ENCODE assay signal across 6 cellular contexts in the genomic region with DNA sequence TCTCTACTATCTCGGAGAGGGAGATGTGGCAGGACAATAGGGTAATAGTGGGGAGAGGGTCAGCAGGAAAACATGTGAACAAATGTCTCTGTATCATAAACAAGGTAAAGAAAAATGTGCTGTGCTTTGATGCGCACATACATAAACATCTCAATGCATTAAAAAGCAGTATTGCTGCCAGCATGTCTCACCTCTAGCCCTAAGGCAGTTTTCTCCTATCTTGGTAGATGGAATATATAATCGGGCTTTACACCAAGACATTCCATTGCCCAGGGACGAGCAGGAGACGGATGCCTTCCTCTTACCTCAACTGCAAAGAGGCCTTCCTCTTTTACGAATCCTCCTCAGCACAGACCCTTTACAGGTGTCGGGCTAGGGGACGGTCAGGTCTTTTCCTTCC. TPM values are rescaled to one million over a fixed set of nuclear protein-coding genes. Genes with fewer than 3 reads are reported as not detected.
DNase-seq lines count a peak whose midpoint lies in the region; ATAC-seq, FAIRE-seq and TF ChIP-seq lines count a peak whose summit lies in the region.
"Not testable (repeated sequence)": the region's sequence is repeated elsewhere in the genome, so short reads cannot be mapped to it uniquely, and the experiment has no call there.

No MANE protein-coding gene starts in this region.

- POLR2A ChIA-PET in HepG2 (lab: Yijun Ruan, JAX), result not testable (repeated sequence)

- H3K27ac ChIP-seq in VCaP, result peak overlapping the region; percentile 27; the same call in 1 of the 2 replicates
- H3K27ac ChIP-seq in hepatocyte, result peak overlapping the region; percentile 65
- not testable (repeated sequence) for H3K27ac ChIP-seq in HepG2 (ENCODE audit: extremely low read length, insufficient read depth, low read length); trophoblast cell (ENCODE audit: low read depth, low read length)

- TF ChIP-seq POLR2A in HepG2 (IDR thresholded peaks at IDR 0.05; ENCODE audit: insufficient read depth in 1 of 2, low read depth in 2 of 2, low read length in 2 of 2), result not testable (repeated sequence)

- H3K18ac ChIP-seq in trophoblast cell (ENCODE audit: low read length), result not testable (repeated sequence)

- CTCF ChIA-PET in HepG2 (lab: Yijun Ruan, JAX; ENCODE audit: low intra/inter-chr PET ratio, low total read pairs), result not testable (repeated sequence)

- not testable (repeated sequence) for H2AK5ac ChIP-seq in trophoblast cell (ENCODE audit: low read length)

- not testable (repeated sequence) for H3K79me2 ChIP-seq in hepatocyte; HepG2 (ENCODE audit: insufficient read depth, low read length); trophoblast cell (ENCODE audit: control insufficient read depth, insufficient read depth, low read length, poor library complexity)

- peaks cover 10% of the 10 kb centered on the region for H3K27me3 Mint-ChIP-seq in nephron progenitor cell (ENCODE audit: low read depth, poor library complexity)

- peak; percentile 15 for DNase-seq in activated CD8-positive, alpha-beta memory T cell treated with anti-CD3 and anti-CD28 coated beads for 24 hours
- DNase-seq in hepatocyte (ENCODE audit: low spot score); HepG2 (ENCODE audit: low spot score); nephron progenitor cell: not testable (repeated sequence)
- DNase-seq in trophoblast cell, result peak; percentile 83 to 97

- not testable (repeated sequence) for H2BK120ac ChIP-seq in trophoblast cell (ENCODE audit: insufficient read depth, low read length, poor library complexity)

- TF ChIP-seq CTCF in VCaP (conservative IDR thresholded peaks at IDR 0.05); hepatocyte (IDR thresholded peaks at IDR 0.05; ENCODE audit: poor library complexity); HepG2 (CRISPR knock-in tag; IDR thresholded peaks at IDR 0.05); nephron progenitor cell (IDR thresholded peaks at IDR 0.05): not testable (repeated sequence)

- not testable (repeated sequence) for H3K9ac ChIP-seq in HepG2 (ENCODE audit: insufficient read depth, low read depth, low read length); trophoblast cell (ENCODE audit: low read length)

- H3K4me1 ChIP-seq in hepatocyte (ENCODE audit: insufficient read depth); trophoblast cell (ENCODE audit: control insufficient read depth in 1 of 2, insufficient read depth in 2 of 2, low read length in 2 of 2): not testable (repeated sequence)
- peaks cover 33% of the 10 kb centered on the region for H3K4me1 ChIP-seq in HepG2 (ENCODE audit: insufficient read depth, low read length)

- not testable (repeated sequence) for H3K79me1 ChIP-seq in trophoblast cell (ENCODE audit: low read length)

- ATAC-seq in HepG2, result not testable (repeated sequence)

- TF ChIP-seq EP300 in HepG2 (IDR thresholded peaks at IDR 0.05; ENCODE audit: low read depth in 2 of 2, low read length in 2 of 2); HepG2 (CRISPR knock-in tag; IDR thresholded peaks at IDR 0.05; ENCODE audit: borderline replicate concordance): not testable (repeated sequence)

- H3K9me3 Mint-ChIP-seq in nephron progenitor cell, result peaks cover 70% of the 10 kb centered on the region

- H3K9me2 ChIP-seq in hepatocyte (replicated peaks; ENCODE audit: insufficient read depth), result not testable (repeated sequence)

- FAIRE-seq in HepG2 (lab: Jason Lieb, UNC), result not testable (repeated sequence)

- WGBS in hepatocyte (ENCODE audit: low lambda C conversion rate, missing lambda C conversion rate), result 75% methylated on average over 8 of the region's 8 CpGs
- 31% methylated on average over 8 of the region's 8 CpGs for WGBS in HepG2 (ENCODE audit: low lambda C conversion rate)
- WGBS in trophoblast cell (ENCODE audit: extremely low coverage, insufficient coverage, insufficient read length), result no CpG with 5 or more reads among the region's 8 CpGs

- H4K8ac ChIP-seq in trophoblast cell (ENCODE audit: low read depth, low read length), result not testable (repeated sequence)

- H3K23ac ChIP-seq in trophoblast cell (ENCODE audit: low read length), result not testable (repeated sequence)

- not testable (repeated sequence) for H3K9me3 ChIP-seq in hepatocyte (ENCODE audit: low read depth); trophoblast cell (ENCODE audit: insufficient read depth, low read depth, low read length)
- H3K9me3 ChIP-seq in HepG2 (ENCODE audit: low read length), result peaks cover 21% of the 10 kb centered on the region

- H3K4me2 ChIP-seq in hepatocyte; trophoblast cell (ENCODE audit: low read length): not testable (repeated sequence)
- H3K4me2 ChIP-seq in HepG2 (ENCODE audit: low read depth, low read length), result peak overlapping the region; percentile 37

- not testable (repeated sequence) for H3K27me3 ChIP-seq in hepatocyte; HepG2 (ENCODE audit: control insufficient read depth in 1 of 2, insufficient read depth in 2 of 2, low read length in 2 of 2); trophoblast cell (ENCODE audit: insufficient read depth, low read length)

- BruUV-seq in HepG2 (replicated peaks; lab: Mats Ljungman, UMichigan), result not testable (repeated sequence)

- H3K27ac Mint-ChIP-seq in nephron progenitor cell, result peak overlapping the region; percentile 54

- H4K12ac ChIP-seq in trophoblast cell (ENCODE audit: low read depth, low read length), result not testable (repeated sequence)

- not testable (repeated sequence) for H3K14ac ChIP-seq in trophoblast cell (ENCODE audit: low read length)

- not testable (repeated sequence) for H3K36me3 Mint-ChIP-seq in nephron progenitor cell (ENCODE audit: low read depth)

- H3K4me3 ChIP-seq in hepatocyte; trophoblast cell (ENCODE audit: low read depth, low read length): not testable (repeated sequence)
- peak overlapping the region in 1 of 3 experiments; percentile 28; a peak in 2 of 6 replicates for H3K4me3 ChIP-seq in HepG2 (replicated peaks in 1 of 3; ENCODE audit: insufficient read depth in 1 of 3, low read depth in 2 of 3, low read length in 3 of 3)

- TF ChIP-seq RAD21 in HepG2 (CRISPR knock-in tag; IDR thresholded peaks at IDR 0.05), result not testable (repeated sequence)

- H4K91ac ChIP-seq in trophoblast cell (ENCODE audit: low read depth, low read length), result not testable (repeated sequence)

- not testable (repeated sequence) for H2BK12ac ChIP-seq in trophoblast cell (ENCODE audit: low read length)

- H4K20me1 ChIP-seq in hepatocyte (ENCODE audit: insufficient read depth, poor library complexity, severe bottlenecking); HepG2 (ENCODE audit: insufficient read depth, low read length): not testable (repeated sequence)

- not testable (repeated sequence) for H3K4me1 Mint-ChIP-seq in nephron progenitor cell

- not testable (repeated sequence) for H3K4ac ChIP-seq in trophoblast cell (ENCODE audit: low read depth, low read length)

- intact Hi-C loops in HepG2 (cut with micrococcal nuclease; ENCODE audit: unreplicated experiment), result not testable (repeated sequence)

- not testable (repeated sequence) for H3K36me3 ChIP-seq in hepatocyte (replicated peaks; ENCODE audit: insufficient read depth, low read depth); HepG2 (replicated peaks in 1 of 2; ENCODE audit: control insufficient read depth in 1 of 2, insufficient read depth in 2 of 2, low read length in 2 of 2); trophoblast cell (ENCODE audit: control insufficient read depth in 1 of 2, insufficient read depth in 2 of 2, low read length in 2 of 2)

- not testable (repeated sequence) for H3K4me3 Mint-ChIP-seq in nephron progenitor cell

- H2BK5ac ChIP-seq in trophoblast cell (ENCODE audit: low read depth, low read length, poor library complexity), result not testable (repeated sequence)

- H2AFZ ChIP-seq in hepatocyte; HepG2 (ENCODE audit: low read length); trophoblast cell (ENCODE audit: insufficient read depth, low read length, poor library complexity): not testable (repeated sequence)

- in situ Hi-C loops in HepG2 (cut with HindIII; ENCODE audit: extremely low pct_ligation_motif_present, low pct_unique_long_range_greater_than_20kb), result not testable (repeated sequence)

TF ChIP-seq in HepG2, 621 proteins besides CTCF, POLR2A, EP300 and RAD21:
- 0 out of 2 replicates have a peak, but pooled peaks have one; percentile 23 for TF ChIP-seq ZFX (CRISPR knock-in tag; IDR thresholded peaks at IDR 0.05; ENCODE audit: low read depth)

RNA-seq across cellular contexts. Expression of gene SPTLC2, which starts 19.0 kb away (rescaled TPM):
- total RNA-seq in hepatocyte (33.6 and 34.3 TPM in 2 replicates), HepG2 (2016; rRNA removed; fragmentation: Illumina TruSeq; extraction: Trizol) (15.1 and 17.5 TPM in 2 replicates)
- polyA plus RNA-seq in hepatocyte (31.4 and 34.2 TPM in 2 replicates), HepG2 (2011; rRNA removed) (11.2 and 17.4 TPM in 2 replicates)
- 2.4 and 4.6 TPM in 2 replicates for total RNA-seq in HepG2 (2016; cell fraction: cytosol; rRNA removed; fragmentation: Illumina TruSeq; extraction: Trizol; ENCODE audit: low read depth)
- 11.9 and 16.4 TPM in 2 replicates for total RNA-seq in HepG2 (2016; cell fraction: insoluble cytoplasmic fraction; rRNA removed; fragmentation: Illumina TruSeq; extraction: Trizol)
- total RNA-seq in HepG2 (2016; cell fraction: membrane; rRNA removed; fragmentation: Illumina TruSeq; extraction: Trizol), result 3.3 and 3.6 TPM in 2 replicates
- total RNA-seq in HepG2 (2016; cell fraction: nucleus; rRNA removed; fragmentation: Illumina TruSeq; extraction: Trizol), result 21.8 and 22.9 TPM in 2 replicates
- 7.6 and 8.0 TPM in 2 replicates for polyA plus RNA-seq in HepG2 (2011; cell fraction: cytosol; rRNA removed)
- polyA plus RNA-seq in HepG2 (2011; cell fraction: nucleus; rRNA removed), result 2.6 and 4.9 TPM in 2 replicates
- polyA plus RNA-seq in HepG2 (2012), result 10.4 and 11.4 TPM in 2 replicates
- polyA plus RNA-seq in HepG2 (2016; cell fraction: cytosol; fragmentation: Illumina TruSeq; extraction: Trizol; ENCODE audit: low read depth), result 0.88 and 1.1 TPM in 2 replicates
- 7.2 and 8.9 TPM in 2 replicates for polyA plus RNA-seq in HepG2 (2016; cell fraction: insoluble cytoplasmic fraction; fragmentation: Illumina TruSeq; extraction: Trizol; ENCODE audit: low read depth)
- 1.3 and 2.0 TPM in 2 replicates for polyA plus RNA-seq in HepG2 (2016; cell fraction: membrane; fragmentation: Illumina TruSeq; extraction: Trizol; ENCODE audit: low read depth)
- 19.4 and 29.7 TPM in 2 replicates for polyA plus RNA-seq in HepG2 (2016; cell fraction: nucleus; fragmentation: Illumina TruSeq; extraction: Trizol; ENCODE audit: insufficient read depth, low read depth)
- polyA minus RNA-seq in HepG2 (2011; rRNA and poly(A)+ RNA removed; ENCODE audit: low replicate concordance), result 8.2 and 23.4 TPM in 2 replicates
- 8.0 and 18.2 TPM in 2 replicates for polyA minus RNA-seq in HepG2 (2011; cell fraction: cytosol; rRNA and poly(A)+ RNA removed)
- 9.4 and 11.9 TPM in 2 replicates for polyA minus RNA-seq in HepG2 (2011; cell fraction: nucleus; rRNA and poly(A)+ RNA removed)
- 15.6 and 15.9 TPM in 2 replicates for polyA plus RNA-seq in trophoblast cell (2013)
